1 cellular context compared by ENCODE assay signal in the genomic region with DNA sequence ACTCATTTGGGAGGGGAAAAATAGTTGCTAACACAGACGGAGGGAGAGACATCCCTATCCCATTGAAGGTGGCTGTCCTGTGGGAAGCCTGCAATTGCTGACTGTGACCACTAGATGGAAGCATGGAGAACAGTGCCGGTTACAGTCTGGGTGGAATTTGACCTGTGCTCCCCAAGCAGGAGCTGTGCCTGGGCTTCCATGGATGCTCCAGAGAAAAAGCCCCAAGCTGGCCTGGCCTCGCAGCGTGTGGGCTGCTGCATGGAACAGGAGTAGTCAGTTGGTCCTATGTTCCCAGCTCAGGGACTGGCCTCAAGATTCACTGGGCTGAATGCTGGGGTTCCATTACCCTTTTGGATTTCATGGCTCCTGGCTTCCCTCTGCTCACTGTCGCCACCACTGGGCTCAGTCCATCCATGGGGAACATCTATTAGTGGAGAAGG.
A peak's percentile ranks its signal among the peaks of the same experiment; 100 is the strongest.
TF ChIP-seq lines count a peak whose summit lies in the region.

No MANE protein-coding gene starts in this region.

TF ChIP-seq in WTC11, 78 proteins besides CTCF, POLR2A, EP300 and RAD21 (continued from another document):
- TF ChIP-seq, protein P1, sequence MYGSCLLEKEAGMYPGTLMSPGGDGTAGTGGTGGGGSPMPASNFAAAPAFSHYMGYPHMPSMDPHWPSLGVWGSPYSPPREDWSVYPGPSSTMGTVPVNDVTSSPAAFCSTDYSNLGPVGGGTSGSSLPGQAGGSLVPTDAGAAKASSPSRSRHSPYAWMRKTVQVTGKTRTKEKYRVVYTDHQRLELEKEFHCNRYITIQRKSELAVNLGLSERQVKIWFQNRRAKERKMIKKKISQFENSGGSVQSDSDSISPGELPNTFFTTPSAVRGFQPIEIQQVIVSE (CRISPR knock-in tag; IDR thresholded peaks at IDR 0.05; ENCODE audit: borderline replicate concordance) = no peak
- TF ChIP-seq, protein P2, sequence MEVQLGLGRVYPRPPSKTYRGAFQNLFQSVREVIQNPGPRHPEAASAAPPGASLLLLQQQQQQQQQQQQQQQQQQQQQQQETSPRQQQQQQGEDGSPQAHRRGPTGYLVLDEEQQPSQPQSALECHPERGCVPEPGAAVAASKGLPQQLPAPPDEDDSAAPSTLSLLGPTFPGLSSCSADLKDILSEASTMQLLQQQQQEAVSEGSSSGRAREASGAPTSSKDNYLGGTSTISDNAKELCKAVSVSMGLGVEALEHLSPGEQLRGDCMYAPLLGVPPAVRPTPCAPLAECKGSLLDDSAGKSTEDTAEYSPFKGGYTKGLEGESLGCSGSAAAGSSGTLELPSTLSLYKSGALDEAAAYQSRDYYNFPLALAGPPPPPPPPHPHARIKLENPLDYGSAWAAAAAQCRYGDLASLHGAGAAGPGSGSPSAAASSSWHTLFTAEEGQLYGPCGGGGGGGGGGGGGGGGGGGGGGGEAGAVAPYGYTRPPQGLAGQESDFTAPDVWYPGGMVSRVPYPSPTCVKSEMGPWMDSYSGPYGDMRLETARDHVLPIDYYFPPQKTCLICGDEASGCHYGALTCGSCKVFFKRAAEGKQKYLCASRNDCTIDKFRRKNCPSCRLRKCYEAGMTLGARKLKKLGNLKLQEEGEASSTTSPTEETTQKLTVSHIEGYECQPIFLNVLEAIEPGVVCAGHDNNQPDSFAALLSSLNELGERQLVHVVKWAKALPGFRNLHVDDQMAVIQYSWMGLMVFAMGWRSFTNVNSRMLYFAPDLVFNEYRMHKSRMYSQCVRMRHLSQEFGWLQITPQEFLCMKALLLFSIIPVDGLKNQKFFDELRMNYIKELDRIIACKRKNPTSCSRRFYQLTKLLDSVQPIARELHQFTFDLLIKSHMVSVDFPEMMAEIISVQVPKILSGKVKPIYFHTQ (CRISPR knock-in tag; IDR thresholded peaks at IDR 0.05) = peak; percentile 55; the same call in 1 of the 2 replicates
- TF ChIP-seq MXD4 (CRISPR knock-in tag; IDR thresholded peaks at IDR 0.05; ENCODE audit: borderline replicate concordance) = peak; percentile 83; the same call in 1 of the 2 replicates
- TF ChIP-seq OVOL2 (CRISPR knock-in tag; IDR thresholded peaks at IDR 0.05; ENCODE audit: borderline replicate concordance) = no peak
- TF ChIP-seq, protein P3, sequence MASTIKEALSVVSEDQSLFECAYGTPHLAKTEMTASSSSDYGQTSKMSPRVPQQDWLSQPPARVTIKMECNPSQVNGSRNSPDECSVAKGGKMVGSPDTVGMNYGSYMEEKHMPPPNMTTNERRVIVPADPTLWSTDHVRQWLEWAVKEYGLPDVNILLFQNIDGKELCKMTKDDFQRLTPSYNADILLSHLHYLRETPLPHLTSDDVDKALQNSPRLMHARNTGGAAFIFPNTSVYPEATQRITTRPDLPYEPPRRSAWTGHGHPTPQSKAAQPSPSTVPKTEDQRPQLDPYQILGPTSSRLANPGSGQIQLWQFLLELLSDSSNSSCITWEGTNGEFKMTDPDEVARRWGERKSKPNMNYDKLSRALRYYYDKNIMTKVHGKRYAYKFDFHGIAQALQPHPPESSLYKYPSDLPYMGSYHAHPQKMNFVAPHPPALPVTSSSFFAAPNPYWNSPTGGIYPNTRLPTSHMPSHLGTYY (CRISPR knock-in tag; IDR thresholded peaks at IDR 0.05) = peak; percentile 90
- no peak for TF ChIP-seq TEAD4 (CRISPR knock-in tag; IDR thresholded peaks at IDR 0.05)
- TF ChIP-seq, protein P4, sequence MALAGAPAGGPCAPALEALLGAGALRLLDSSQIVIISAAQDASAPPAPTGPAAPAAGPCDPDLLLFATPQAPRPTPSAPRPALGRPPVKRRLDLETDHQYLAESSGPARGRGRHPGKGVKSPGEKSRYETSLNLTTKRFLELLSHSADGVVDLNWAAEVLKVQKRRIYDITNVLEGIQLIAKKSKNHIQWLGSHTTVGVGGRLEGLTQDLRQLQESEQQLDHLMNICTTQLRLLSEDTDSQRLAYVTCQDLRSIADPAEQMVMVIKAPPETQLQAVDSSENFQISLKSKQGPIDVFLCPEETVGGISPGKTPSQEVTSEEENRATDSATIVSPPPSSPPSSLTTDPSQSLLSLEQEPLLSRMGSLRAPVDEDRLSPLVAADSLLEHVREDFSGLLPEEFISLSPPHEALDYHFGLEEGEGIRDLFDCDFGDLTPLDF (CRISPR knock-in tag; IDR thresholded peaks at IDR 0.05) = no peak
- TF ChIP-seq, protein P5, sequence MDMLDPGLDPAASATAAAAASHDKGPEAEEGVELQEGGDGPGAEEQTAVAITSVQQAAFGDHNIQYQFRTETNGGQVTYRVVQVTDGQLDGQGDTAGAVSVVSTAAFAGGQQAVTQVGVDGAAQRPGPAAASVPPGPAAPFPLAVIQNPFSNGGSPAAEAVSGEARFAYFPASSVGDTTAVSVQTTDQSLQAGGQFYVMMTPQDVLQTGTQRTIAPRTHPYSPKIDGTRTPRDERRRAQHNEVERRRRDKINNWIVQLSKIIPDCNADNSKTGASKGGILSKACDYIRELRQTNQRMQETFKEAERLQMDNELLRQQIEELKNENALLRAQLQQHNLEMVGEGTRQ (CRISPR knock-in tag; IDR thresholded peaks at IDR 0.05) = no peak
- TF ChIP-seq ATF1 (CRISPR knock-in tag; IDR thresholded peaks at IDR 0.05) = no peak
- 0 out of 2 replicates have a peak, but pooled peaks have one; percentile 41 for TF ChIP-seq GTF2I (CRISPR knock-in tag; conservative IDR thresholded peaks at IDR 0.05)
- peak; percentile 95; the same call in 1 of the 2 replicates for TF ChIP-seq ZNF396 (CRISPR knock-in tag; IDR thresholded peaks at IDR 0.05; ENCODE audit: borderline replicate concordance)
- TF ChIP-seq, protein P6, sequence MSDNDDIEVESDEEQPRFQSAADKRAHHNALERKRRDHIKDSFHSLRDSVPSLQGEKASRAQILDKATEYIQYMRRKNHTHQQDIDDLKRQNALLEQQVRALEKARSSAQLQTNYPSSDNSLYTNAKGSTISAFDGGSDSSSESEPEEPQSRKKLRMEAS (CRISPR knock-in tag; IDR thresholded peaks at IDR 0.05) = no peak
- 0 out of 2 replicates have a peak, but pooled peaks have one; percentile 61 for TF ChIP-seq PRRX2 (CRISPR knock-in tag; IDR thresholded peaks at IDR 0.05)
- TF ChIP-seq, protein P7, sequence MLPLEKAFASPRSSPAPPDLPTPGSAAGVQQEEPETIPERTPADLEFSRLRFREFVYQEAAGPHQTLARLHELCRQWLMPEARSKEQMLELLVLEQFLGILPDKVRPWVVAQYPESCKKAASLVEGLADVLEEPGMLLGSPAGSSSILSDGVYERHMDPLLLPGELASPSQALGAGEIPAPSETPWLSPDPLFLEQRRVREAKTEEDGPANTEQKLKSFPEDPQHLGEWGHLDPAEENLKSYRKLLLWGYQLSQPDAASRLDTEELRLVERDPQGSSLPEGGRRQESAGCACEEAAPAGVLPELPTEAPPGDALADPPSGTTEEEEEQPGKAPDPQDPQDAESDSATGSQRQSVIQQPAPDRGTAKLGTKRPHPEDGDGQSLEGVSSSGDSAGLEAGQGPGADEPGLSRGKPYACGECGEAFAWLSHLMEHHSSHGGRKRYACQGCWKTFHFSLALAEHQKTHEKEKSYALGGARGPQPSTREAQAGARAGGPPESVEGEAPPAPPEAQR (CRISPR knock-in tag; IDR thresholded peaks at IDR 0.05) = peak; percentile 92
- TF ChIP-seq, protein P8, sequence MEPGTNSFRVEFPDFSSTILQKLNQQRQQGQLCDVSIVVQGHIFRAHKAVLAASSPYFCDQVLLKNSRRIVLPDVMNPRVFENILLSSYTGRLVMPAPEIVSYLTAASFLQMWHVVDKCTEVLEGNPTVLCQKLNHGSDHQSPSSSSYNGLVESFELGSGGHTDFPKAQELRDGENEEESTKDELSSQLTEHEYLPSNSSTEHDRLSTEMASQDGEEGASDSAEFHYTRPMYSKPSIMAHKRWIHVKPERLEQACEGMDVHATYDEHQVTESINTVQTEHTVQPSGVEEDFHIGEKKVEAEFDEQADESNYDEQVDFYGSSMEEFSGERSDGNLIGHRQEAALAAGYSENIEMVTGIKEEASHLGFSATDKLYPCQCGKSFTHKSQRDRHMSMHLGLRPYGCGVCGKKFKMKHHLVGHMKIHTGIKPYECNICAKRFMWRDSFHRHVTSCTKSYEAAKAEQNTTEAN (CRISPR knock-in tag; IDR thresholded peaks at IDR 0.05) = no peak
- TF ChIP-seq, protein P9, sequence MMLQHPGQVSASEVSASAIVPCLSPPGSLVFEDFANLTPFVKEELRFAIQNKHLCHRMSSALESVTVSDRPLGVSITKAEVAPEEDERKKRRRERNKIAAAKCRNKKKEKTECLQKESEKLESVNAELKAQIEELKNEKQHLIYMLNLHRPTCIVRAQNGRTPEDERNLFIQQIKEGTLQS (CRISPR knock-in tag; conservative IDR thresholded peaks at IDR 0.05) = no peak
TF ChIP-seq in WTC11: peak in this region for 10.
